Comparison of ENCODE assay signal across 28 cellular contexts in the genomic region with DNA sequence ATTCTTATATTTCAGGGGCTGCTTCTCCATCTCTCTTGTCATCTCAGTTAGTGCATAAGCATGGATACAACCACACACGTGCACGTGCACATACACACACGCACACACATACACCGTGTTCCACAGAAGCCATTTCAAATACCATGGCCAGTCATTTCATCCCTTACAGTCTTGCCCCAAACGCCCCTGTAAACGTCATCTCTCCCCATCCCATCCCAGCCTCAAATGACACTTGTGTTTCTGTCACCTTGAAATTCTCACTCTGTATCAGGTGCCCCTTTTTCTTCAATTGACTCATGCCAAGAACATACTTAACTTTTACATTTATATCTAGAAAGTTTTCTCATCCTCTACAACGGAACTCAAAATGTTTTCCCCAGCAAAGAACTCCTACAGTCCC.
"Had no signal": no experiment of that assay in that cellular context is flagged by ENCODE, and none has a peak within 500 bp of the region (broad histone marks: within the 10 kb centered on the region; RNA-seq: fewer than 3 reads in every experiment).

No MANE protein-coding gene starts in this region.

- H3K4me3 Mint-ChIP-seq: naive B cell; natural killer cell; nephron; neural progenitor cell; stimulated activated naive B cell treated with anti-CD40 and anti-IgM and Interleukin-4, amounts not matched to agents 10 μg/mL and 1 μg/mL and 100 μg/mL, for 72 hours had no signal

- H3K27me3 ChIP-seq: neural progenitor cell, ovary, right lobe of liver, sigmoid colon, stomach, thyroid gland, tibial nerve, upper lobe of left lung, vagina had no signal

- H3K4me1 ChIP-seq: neural progenitor cell, parathyroid adenoma, psoas muscle, sigmoid colon, thyroid gland, tibial nerve, vagina had no signal

- H3K4me3 ChIP-seq: neural progenitor cell, ovary, psoas muscle, right lobe of liver, sigmoid colon, stomach, thoracic aorta, thyroid gland, tibial nerve, upper lobe of left lung, vagina had no signal

- ATAC-seq: natural killer cell; psoas muscle; right cardiac atrium; right lobe of liver; stimulated activated naive B cell treated with anti-CD40 and anti-IgM and Interleukin-4, amounts not matched to agents 10 μg/mL and 1 μg/mL and 100 μg/mL, for 72 hours had no signal

- H3K27me3 Mint-ChIP-seq: progenitor cell of endocrine pancreas; stimulated activated naive B cell treated with anti-CD40 and anti-IgM and Interleukin-4, amounts not matched to agents 10 μg/mL and 1 μg/mL and 100 μg/mL, for 72 hours had no signal

- H3K27ac ChIP-seq: neural progenitor cell, ovary, parathyroid adenoma, psoas muscle, right lobe of liver, sigmoid colon, stomach, thoracic aorta, thyroid gland, tibial nerve, upper lobe of left lung, vagina had no signal

- H3K9me3 Mint-ChIP-seq: natural killer cell, nephron, neural progenitor cell had no signal

- DNase-seq: naive B cell; natural killer cell; occipital lobe; ovary; posterior cingulate gyrus; psoas muscle; right cardiac atrium; right lobe of liver; sigmoid colon; small intestine; stimulated activated CD4-positive, alpha-beta T cell treated with anti-CD3 and anti-CD28 coated beads, Interleukin-15, amount 100 ng/mL, for 24 hours; stimulated activated CD4-positive, alpha-beta T cell treated with anti-CD3 and anti-CD28 coated beads, Interleukin-2, amount 100 ng/mL, for 24 hours; stimulated activated CD4-positive, alpha-beta T cell treated with anti-CD3 and anti-CD28 coated beads, Interleukin-2, amount 100 ng/mL, for 48 hours; stimulated activated CD4-positive, alpha-beta T cell treated with anti-CD3 and anti-CD28 coated beads, Interleukin-4, amount 100 ng/mL, for 4 hours; stimulated activated CD8-positive, alpha-beta memory T cell treated with anti-CD3 and anti-CD28 coated beads, Interleukin-4, amount 100 ng/mL, for 48 hours; stimulated activated naive B cell treated with anti-CD40 and anti-IgM and Interleukin-4, amounts not matched to agents 10 μg/mL and 1 μg/mL and 100 μg/mL, for 72 hours; stimulated activated naive CD4-positive, alpha-beta T cell treated with Interleukin-2 at 50 U/mL for 16 hours; stomach; thyroid gland; trophoblast cell; upper lobe of left lung had no signal

- H3K36me3 Mint-ChIP-seq: naive B cell; natural killer cell; neural progenitor cell; stimulated activated naive B cell treated with anti-CD40 and anti-IgM and Interleukin-4, amounts not matched to agents 10 μg/mL and 1 μg/mL and 100 μg/mL, for 72 hours had no signal

- H3K36me3 ChIP-seq: neural progenitor cell, ovary, right lobe of liver, sigmoid colon, stomach, thoracic aorta, thyroid gland, tibial nerve, upper lobe of left lung, vagina had no signal

- H3K27ac Mint-ChIP-seq: naive B cell; natural killer cell; nephron; neural progenitor cell; progenitor cell of endocrine pancreas; stimulated activated naive B cell treated with anti-CD40 and anti-IgM and Interleukin-4, amounts not matched to agents 10 μg/mL and 1 μg/mL and 100 μg/mL, for 72 hours had no signal

- H3K4me1 Mint-ChIP-seq: nephron, neural progenitor cell had no signal

- H3K9me3 ChIP-seq: ovary, psoas muscle, right lobe of liver, sigmoid colon, stomach, thoracic aorta, thyroid gland, tibial nerve, upper lobe of left lung, vagina had no signal
